In genomic region chr10:33047655-33048054, GRCh38 we compare ENCODE assay signal across 18 cellular contexts.
DNase-seq lines count a peak whose midpoint lies in the region; ATAC-seq and TF ChIP-seq lines count a peak whose summit lies in the region.
"Had no signal": no experiment of that assay in that cellular context is flagged by ENCODE, and none has a peak within 500 bp of the region (broad histone marks: within the 10 kb centered on the region; RNA-seq: fewer than 3 reads in every experiment).

No MANE protein-coding gene starts in this region.

- no peak overlapping the region for H3K9ac ChIP-seq in PC-3 (ENCODE audit: low read length)

- CTCF ChIA-PET in PC-3 (lab: Charles Lee) = interaction anchor here (1.3 kb wide), 1 partner anchor 108 kb away, joined by 7 read pairs; no protein-coding TSS in a partner anchor

- DNase-seq in AG10803 (ENCODE audit: low read depth) (peak; percentile 34), PC-3 (peak; percentile 23), epithelial cell of esophagus (ENCODE audit: low read depth) (no peak), immature natural killer cell (no peak), NCI-H1092 treated with DMSO at 0.1 percent for 48 hours (lab: John Stamatoyannopoulos, UW) (no peak), UCSD-AML1 (lab: John Stamatoyannopoulos, UW; ENCODE audit: unreplicated experiment) (no peak), NCI-H2029 treated with DMSO at 0.1 percent for 48 hours (lab: John Stamatoyannopoulos, UW) (no peak), BE2C (no peak)
- DNase-seq: ACHN, DMS53, NCI-H1417, NCI-H187 treated with DMSO at 0.1 percent for 48 hours, NCI-H446, NCI-H69, RPMI8226 had no signal

- peak overlapping the region in 1 of 5 donors; percentile 7 for H3K4me3 Mint-ChIP-seq in immature natural killer cell

- H3K27ac Mint-ChIP-seq in immature natural killer cell = peak overlapping the region in 4 of 6 donors; percentile 22 to 70 (median 43)

- peak; percentile 54 for ATAC-seq in PC-3

- intact Hi-C loops in PC-3 (cut with micrococcal nuclease) = no loop called here

- H3K4me1 ChIP-seq in PC-3 (ENCODE audit: insufficient read depth, low read length) (peaks cover 4% of the 10 kb centered on the region), BE2C (peaks cover under 1% of the 10 kb centered on the region; the same call in 1 of the 2 replicates)
- H3K4me1 ChIP-seq: HAP-1 had no signal

- no peak overlapping the region for H3K4me2 ChIP-seq in PC-3 (ENCODE audit: low read length)

- H3K4me3 ChIP-seq in AG10803 (ENCODE audit: low read length) (no peak overlapping the region), PC-3 (ENCODE audit: low read length) (no peak overlapping the region), epithelial cell of esophagus (ENCODE audit: low read length) (no peak overlapping the region), BE2C (ENCODE audit: low read depth, low read length) (no peak overlapping the region)
- H3K4me3 ChIP-seq: HAP-1 had no signal

- H3K9me3 ChIP-seq in PC-3 (ENCODE audit: low read length) (no peaks in the 10 kb centered on the region), BE2C (no peaks in the 10 kb centered on the region)
- H3K9me3 ChIP-seq: HAP-1 had no signal

- BruUV-seq in PC-3 (replicated peaks; lab: Mats Ljungman, UMichigan) = no TSS peak

- no peaks in the 10 kb centered on the region for H3F3A ChIP-seq in PC-3 (ENCODE audit: low read length, unreplicated experiment)

- H3K36me3 ChIP-seq in PC-3 (ENCODE audit: low read depth, low read length) (no peaks in the 10 kb centered on the region), BE2C (no peaks in the 10 kb centered on the region)
- H3K36me3 ChIP-seq: HAP-1 had no signal

- no peak overlapping the region for H3K27ac ChIP-seq in PC-3 (ENCODE audit: low read length)
- H3K27ac ChIP-seq: C4-2B, HL-60 had no signal

- H3K36me3 Mint-ChIP-seq in immature natural killer cell = no peaks in the 10 kb centered on the region

- peaks cover 2 to 4% (median 3%) of the 10 kb centered on the region in 3 donors for H3K27me3 Mint-ChIP-seq in immature natural killer cell (ENCODE audit: low read depth in 3 of 3)

- no peaks in the 10 kb centered on the region for H4K20me1 ChIP-seq in PC-3 (ENCODE audit: low read length)

- H3K9me3 Mint-ChIP-seq in immature natural killer cell = no peaks in the 10 kb centered on the region

- peaks cover 13 to 40% of the 10 kb centered on the region in 2 donors for H3K4me1 Mint-ChIP-seq in immature natural killer cell

- POLR2A ChIA-PET in PC-3 (lab: Charles Lee; ENCODE audit: unreplicated experiment) = no interaction called here

- no peak overlapping the region for H2AFZ ChIP-seq in PC-3 (ENCODE audit: low read length)

- H3K79me2 ChIP-seq in PC-3 (ENCODE audit: low read length) = no peaks in the 10 kb centered on the region

- TF ChIP-seq CTCF in AG10803 (conservative IDR thresholded peaks at IDR 0.05; ENCODE audit: low read length) (peak; percentile 46), PC-3 (conservative IDR thresholded peaks at IDR 0.05; ENCODE audit: low read depth, low read length) (0 out of 2 replicates have a peak, but pooled peaks have one; percentile 15), epithelial cell of esophagus (IDR thresholded peaks at IDR 0.05; ENCODE audit: insufficient read depth, low read depth, low read length, missing control alignments) (peak; percentile 25), BE2C (IDR thresholded peaks at IDR 0.05; ENCODE audit: low read depth, low read length) (no peak)

- H3K27me3 ChIP-seq in PC-3 (ENCODE audit: low read length) (no peaks in the 10 kb centered on the region), BE2C (no peaks in the 10 kb centered on the region)

- no peaks in the 10 kb centered on the region for H3K9me2 ChIP-seq in PC-3 (replicated peaks; ENCODE audit: low read length)

Comparison
In these comparisons a context has a peak if more than half of its experiments do, and no peak if none do; other contexts are left out.
1. DNase-seq: peak in AG10803 (single experiment) and PC-3 (single experiment); none in epithelial cell of esophagus (single experiment), immature natural killer cell (0 of 3), NCI-H1092 treated with DMSO at 0.1 percent for 48 hours (single experiment), UCSD-AML1 (single experiment), NCI-H2029 treated with DMSO at 0.1 percent for 48 hours (single experiment) and BE2C (single experiment).